ENCODE assay signal across 1 cellular context in the genomic region with DNA sequence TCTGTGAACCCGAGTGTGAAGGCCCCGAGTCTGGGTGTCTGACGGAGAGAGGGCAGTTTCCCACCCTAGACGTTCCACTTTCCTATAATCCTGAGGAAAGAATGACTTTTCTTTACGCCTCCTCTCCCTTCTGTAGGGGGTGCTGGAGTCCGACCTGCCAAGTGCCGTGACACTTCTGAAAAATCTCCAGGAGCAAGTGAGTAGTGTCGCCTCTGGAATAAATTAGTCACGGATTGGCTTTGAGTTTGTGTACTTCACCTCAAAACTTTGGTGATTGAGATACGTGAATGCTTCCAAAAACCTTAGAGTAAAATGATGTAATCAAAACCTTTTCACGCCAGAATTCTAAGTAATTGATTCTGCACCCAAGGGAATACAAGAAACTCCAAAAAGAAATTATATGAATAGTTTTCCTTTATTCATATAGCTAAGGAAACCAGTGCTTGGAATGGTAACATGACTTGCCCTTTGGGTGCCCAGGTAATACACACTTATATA.
TF ChIP-seq lines count a peak whose summit lies in the region.

No MANE protein-coding gene starts in this region.

TF ChIP-seq in K562, 482 proteins besides CTCF, POLR2A, EP300 and RAD21 (continued from another document):
- TF ChIP-seq, protein P1, sequence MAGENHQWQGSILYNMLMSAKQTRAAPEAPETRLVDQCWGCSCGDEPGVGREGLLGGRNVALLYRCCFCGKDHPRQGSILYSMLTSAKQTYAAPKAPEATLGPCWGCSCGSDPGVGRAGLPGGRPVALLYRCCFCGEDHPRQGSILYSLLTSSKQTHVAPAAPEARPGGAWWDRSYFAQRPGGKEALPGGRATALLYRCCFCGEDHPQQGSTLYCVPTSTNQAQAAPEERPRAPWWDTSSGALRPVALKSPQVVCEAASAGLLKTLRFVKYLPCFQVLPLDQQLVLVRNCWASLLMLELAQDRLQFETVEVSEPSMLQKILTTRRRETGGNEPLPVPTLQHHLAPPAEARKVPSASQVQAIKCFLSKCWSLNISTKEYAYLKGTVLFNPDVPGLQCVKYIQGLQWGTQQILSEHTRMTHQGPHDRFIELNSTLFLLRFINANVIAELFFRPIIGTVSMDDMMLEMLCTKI (IDR thresholded peaks at IDR 0.05; ENCODE audit: partially characterized antibody), result no peak
- TF ChIP-seq JUND (IDR thresholded peaks at IDR 0.05; ENCODE audit: borderline replicate concordance, low read depth, low read length) (no peak), JUND (tag; IDR thresholded peaks at IDR 0.05; ENCODE audit: borderline replicate concordance, low read depth, low read length) (no peak), ARNT (IDR thresholded peaks at IDR 0.05) (no peak), ZBED1 (IDR thresholded peaks at IDR 0.05) (no peak), CBX2 (IDR thresholded peaks at IDR 0.05; ENCODE audit: insufficient read depth, low read length, poor library complexity, severe bottlenecking) (no peak), CBX3 (IDR thresholded peaks at IDR 0.05; ENCODE audit: borderline replicate concordance in 1 of 2, low read length in 2 of 2) (no peak), ZNF212 (CRISPR knock-in tag; IDR thresholded peaks at IDR 0.05) (no peak), ATF1 (CRISPR knock-in tag; IDR thresholded peaks at IDR 0.05) (no peak), ATF1 (tag; IDR thresholded peaks at IDR 0.05) (0 out of 2 replicates have a peak, but pooled peaks have one; percentile 14), NR1H2 (CRISPR knock-in tag; IDR thresholded peaks at IDR 0.05) (no peak), PHB (CRISPR knock-in tag; IDR thresholded peaks at IDR 0.05) (no peak), ZNF232 (CRISPR knock-in tag; IDR thresholded peaks at IDR 0.05) (no peak), DMBX1 (CRISPR knock-in tag; IDR thresholded peaks at IDR 0.05; ENCODE audit: borderline replicate concordance) (no peak), ZNF165 (CRISPR knock-in tag; IDR thresholded peaks at IDR 0.05; ENCODE audit: borderline replicate concordance) (no peak), CCNT2 (IDR thresholded peaks at IDR 0.05; ENCODE audit: borderline replicate concordance, extremely low read depth, insufficient read length, low read depth, low read length) (no peak), XRCC4 (IDR thresholded peaks at IDR 0.05; ENCODE audit: extremely low read depth, insufficient read depth, insufficient read length) (no peak), ZNF12 (CRISPR knock-in tag; IDR thresholded peaks at IDR 0.05) (no peak), ZNF707 (CRISPR knock-in tag; conservative IDR thresholded peaks at IDR 0.05) (no peak)
TF ChIP-seq in K562: peak in this region for 3.
